In the genomic region with DNA sequence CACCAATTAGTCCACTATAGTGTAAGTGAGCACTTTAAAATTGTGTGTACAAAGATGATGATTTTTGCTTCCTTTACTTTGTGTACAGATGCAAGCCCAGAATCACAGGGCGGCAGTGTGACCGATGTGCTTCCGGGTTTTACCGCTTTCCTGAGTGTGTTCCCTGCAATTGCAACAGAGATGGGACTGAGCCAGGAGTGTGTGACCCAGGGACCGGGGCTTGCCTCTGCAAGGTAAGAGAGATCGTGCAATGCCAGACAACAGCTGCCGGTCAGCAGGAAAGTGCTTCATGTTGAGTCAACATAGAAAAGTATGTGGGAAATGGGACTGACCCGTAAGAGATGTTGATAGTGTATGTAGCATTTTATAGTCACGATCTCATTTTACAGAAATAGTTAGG, we compare ENCODE assay signal across 17 cellular contexts.
A peak's percentile ranks its signal among the peaks of the same experiment; 100 is the strongest.
DNase-seq lines count a peak whose midpoint lies in the region; ATAC-seq and TF ChIP-seq lines count a peak whose summit lies in the region.
"Had no signal": no experiment of that assay in that cellular context is flagged by ENCODE, and none has a peak within 500 bp of the region (broad histone marks: within the 10 kb centered on the region; RNA-seq: fewer than 3 reads in every experiment).

No MANE protein-coding gene starts in this region.

- TF ChIP-seq CTCF in LNCaP clone FGC (IDR thresholded peaks at IDR 0.05; ENCODE audit: control insufficient read depth, extremely low read depth, insufficient read depth) (no peak), upper lobe of right lung (IDR thresholded peaks at IDR 0.05) (no peak), lower leg skin (IDR thresholded peaks at IDR 0.05) (no peak)

- peaks cover 17% of the 10 kb centered on the region for H3K4me1 ChIP-seq in adipocyte (ENCODE audit: control insufficient read depth, insufficient read depth, low read length)
- no peaks in the 10 kb centered on the region for H3K4me1 ChIP-seq in upper lobe of right lung

- TF ChIP-seq POLR2A in lower leg skin (IDR thresholded peaks at IDR 0.05) = no peak

- H3K9me3 ChIP-seq in adipocyte (ENCODE audit: control insufficient read depth, low read length) = no peaks in the 10 kb centered on the region
- no peaks in the 10 kb centered on the region for H3K9me3 ChIP-seq in upper lobe of right lung

- H3K4me3 ChIP-seq in LNCaP clone FGC (ENCODE audit: low read depth, low read length) (no peak overlapping the region), adipocyte (ENCODE audit: low read length) (no peak overlapping the region), upper lobe of right lung (no peak overlapping the region), lower leg skin (ENCODE audit: low read depth, poor library complexity, severe bottlenecking) (no peak overlapping the region)

- no peak overlapping the region for H3K9ac ChIP-seq in adipocyte (ENCODE audit: low read length)

- 85 to 95% methylated on average over 9 of the region's 9 CpGs for WGBS in lower leg skin, 2 donors

- H3K27me3 ChIP-seq in adipocyte (replicated peaks; ENCODE audit: control insufficient read depth, insufficient read depth, low read length) (no peaks in the 10 kb centered on the region), upper lobe of right lung (no peaks in the 10 kb centered on the region)

- intact Hi-C loops in left colon (cut with DNase I, micrococcal nuclease) (no loop called here), upper lobe of right lung (cut with DNase I) (no loop called here), lower leg skin (cut with DNase I; ENCODE audit: low total_unique reads) (no loop called here)

- peaks cover 15% of the 10 kb centered on the region for H3K36me3 ChIP-seq in adipocyte (ENCODE audit: control insufficient read depth, insufficient read depth, low read length, severe bottlenecking)
- H3K36me3 ChIP-seq in upper lobe of right lung = no peaks in the 10 kb centered on the region

- ATAC-seq in left colon (peak; percentile 30), upper lobe of right lung (peak; percentile 93), HG03565 (IDR thresholded peaks at IDR 0.05; ENCODE audit: unreplicated experiment) (no peak), GM19328 (IDR thresholded peaks at IDR 0.05; ENCODE audit: unreplicated experiment) (no peak)
- ATAC-seq: CD8-positive, alpha-beta T cell had no signal

- H3K27ac ChIP-seq in upper lobe of right lung = no peak overlapping the region

- DNase-seq in LNCaP clone FGC (ENCODE audit: low read depth) (peak; percentile 25), adipocyte (ENCODE audit: low read depth) (peak; percentile 14), left colon (no peak), upper lobe of right lung (peak; percentile 87), lower leg skin (ENCODE audit: low spot score in 2 of 2) (no peak)
- DNase-seq in stimulated activated CD4-positive, alpha-beta T cell treated with anti-CD3 and anti-CD28 coated beads, Interleukin-4, amount 100 ng/mL, for 24 hours = no peak
- DNase-seq: activated gamma-delta T cell; CD8-positive, alpha-beta T cell; glutamatergic neuron; GOT3; kidney; NCI-H1694 treated with DMSO at 0.1 percent for 48 hours; nephron progenitor cell; NK-92 treated with Interleukin-12 subunit alpha and Interleukin-12 subunit beta, amount 100 ng/mL, for 24 hours; stimulated activated naive CD4-positive, alpha-beta T cell treated with Interleukin-2 at 50 U/mL for 16 hours had no signal

Comparison
In these comparisons a context has a peak if more than half of its experiments do, and no peak if none do; other contexts are left out.
1. DNase-seq: peak in LNCaP clone FGC (single experiment), adipocyte (single experiment) and upper lobe of right lung (single experiment); none in left colon (0 of 2), lower leg skin (0 of 2) and stimulated activated CD4-positive, alpha-beta T cell treated with anti-CD3 and anti-CD28 coated beads, Interleukin-4, amount 100 ng/mL, for 24 hours (single experiment).
2. ATAC-seq: peak in left colon (single experiment) and upper lobe of right lung (single experiment); none in HG03565 (single experiment) and GM19328 (single experiment).